Comparison of ENCODE assay signal across 27 cellular contexts in the genomic region with DNA sequence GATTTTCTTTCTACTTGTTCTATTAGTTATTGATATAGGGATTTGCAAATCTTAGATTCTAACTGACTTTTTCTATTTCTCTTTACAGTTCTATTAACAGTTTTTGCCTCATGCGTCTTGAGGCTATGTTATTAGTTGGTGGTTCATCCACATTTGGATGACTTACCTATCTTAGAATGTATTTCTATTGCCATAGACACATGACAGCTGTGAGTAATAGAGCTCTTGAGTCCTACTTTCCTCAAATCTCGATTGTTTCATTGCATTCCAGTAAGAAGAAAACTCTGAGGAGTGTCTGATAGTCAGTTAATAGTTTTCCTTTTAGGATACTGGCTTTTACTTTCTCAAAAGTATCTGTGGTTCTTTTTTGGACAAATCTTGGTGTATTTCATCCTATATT.
A peak's percentile ranks its signal among the peaks of the same experiment; 100 is the strongest.
DNase-seq lines count a peak whose midpoint lies in the region; ATAC-seq, FAIRE-seq and TF ChIP-seq lines count a peak whose summit lies in the region.
"Had no signal": no experiment of that assay in that cellular context is flagged by ENCODE, and none has a peak within 500 bp of the region (broad histone marks: within the 10 kb centered on the region; RNA-seq: fewer than 3 reads in every experiment).

No MANE protein-coding gene starts in this region.

- H2AK5ac ChIP-seq in mesenchymal stem cell (ENCODE audit: low read length, severe bottlenecking), result no peak overlapping the region

- no peaks in the 10 kb centered on the region for H3K9me3 Mint-ChIP-seq in chondrocyte (ENCODE audit: low read depth)
- H3K9me3 Mint-ChIP-seq in activated naive CD8-positive, alpha-beta T cell treated with anti-CD3 and anti-CD28 coated beads for 36 hours, result no peaks in the 10 kb centered on the region
- H3K9me3 Mint-ChIP-seq: effector memory CD8-positive, alpha-beta T cell; stimulated activated naive CD8-positive, alpha-beta T cell treated with anti-CD3 and anti-CD28 coated beads, Interleukin-15, amount 100 ng/mL, for 72 hours; T-helper 1 cell treated with Interleukin-12 subunit alpha and Interleukin-12 subunit beta and Interleukin-4 antibody, amounts not matched to agents 30 μg/mL and 1 μg/mL, for 36 hours had no signal

- H3K9me3 ChIP-seq in PC-3 (ENCODE audit: low read length) (0 out of 2 replicates have a peak, but pooled peaks cover 13% of the 10 kb centered on the region), mesenchymal stem cell (ENCODE audit: control insufficient read depth, low read length) (no peaks in the 10 kb centered on the region)
- H3K9me3 ChIP-seq: ovary, right lobe of liver had no signal

- no peak overlapping the region for H2BK12ac ChIP-seq in mesenchymal stem cell (ENCODE audit: low read length in 2 of 2)

- ATAC-seq in PC-3 (no peak), Right ventricle myocardium inferior (no peak), HG03097 (IDR thresholded peaks at IDR 0.05; ENCODE audit: low FRiP score, unreplicated experiment) (no peak)
- ATAC-seq: effector memory CD8-positive, alpha-beta T cell; right lobe of liver; stimulated activated naive CD8-positive, alpha-beta T cell treated with anti-CD3 and anti-CD28 coated beads, Interleukin-15, amount 100 ng/mL, for 72 hours had no signal

- no peaks in the 10 kb centered on the region for H3K36me3 ChIP-seq in PC-3 (ENCODE audit: low read depth, low read length)
- no peaks in the 10 kb centered on the region for H3K36me3 ChIP-seq in mesenchymal stem cell (ENCODE audit: control insufficient read depth in 1 of 2, insufficient read depth in 2 of 2, low read depth in 1 of 2, low read length in 2 of 2)
- H3K36me3 ChIP-seq: ovary, right lobe of liver had no signal

- peaks cover 58% of the 10 kb centered on the region for H3K4me1 Mint-ChIP-seq in chondrocyte (ENCODE audit: low read depth)
- H3K4me1 Mint-ChIP-seq in activated naive CD8-positive, alpha-beta T cell treated with anti-CD3 and anti-CD28 coated beads for 36 hours, result no peaks in the 10 kb centered on the region
- H3K4me1 Mint-ChIP-seq: CD4-positive, alpha-beta memory T cell; naive B cell; stimulated activated naive CD8-positive, alpha-beta T cell treated with anti-CD3 and anti-CD28 coated beads, Interleukin-15, amount 100 ng/mL, for 72 hours had no signal

- peak overlapping the region; percentile 78 for H3K27ac Mint-ChIP-seq in chondrocyte (ENCODE audit: unreplicated experiment)
- no peak overlapping the region for H3K27ac Mint-ChIP-seq in activated naive CD8-positive, alpha-beta T cell treated with anti-CD3 and anti-CD28 coated beads for 36 hours
- H3K27ac Mint-ChIP-seq: CD4-positive, alpha-beta memory T cell; effector memory CD8-positive, alpha-beta T cell; naive B cell; stimulated activated naive CD8-positive, alpha-beta T cell treated with anti-CD3 and anti-CD28 coated beads, Interleukin-15, amount 100 ng/mL, for 72 hours; T-helper 1 cell treated with Interleukin-12 subunit alpha and Interleukin-12 subunit beta and Interleukin-4 antibody, amounts not matched to agents 30 μg/mL and 1 μg/mL, for 36 hours; type B pancreatic cell had no signal

- CTCF ChIA-PET in PC-3 (lab: Charles Lee), result no interaction called here

- no peak overlapping the region for H2BK5ac ChIP-seq in mesenchymal stem cell (ENCODE audit: low read depth, low read length, poor library complexity, severe bottlenecking)

- 0% methylated on average over 1 of the region's 2 CpGs for WGBS in mesenchymal stem cell

- no peaks in the 10 kb centered on the region for H3K79me2 ChIP-seq in PC-3 (ENCODE audit: low read length)

- POLR2A ChIA-PET in PC-3 (lab: Charles Lee; ENCODE audit: unreplicated experiment), result no interaction called here

- H3K4me1 ChIP-seq in PC-3 (ENCODE audit: insufficient read depth, low read length) (peaks cover 20% of the 10 kb centered on the region; the same call in 1 of the 2 replicates), mesenchymal stem cell (ENCODE audit: control insufficient read depth, insufficient read depth, low read depth, low read length) (no peaks in the 10 kb centered on the region)
- H3K4me1 ChIP-seq: right lobe of liver had no signal

- H4K8ac ChIP-seq in mesenchymal stem cell (ENCODE audit: low read length), result no peak overlapping the region

- H3K9me2 ChIP-seq in PC-3 (replicated peaks; ENCODE audit: low read length), result no peaks in the 10 kb centered on the region

- no peak overlapping the region for H4K91ac ChIP-seq in mesenchymal stem cell (ENCODE audit: low read length)

- no peak overlapping the region for H3K18ac ChIP-seq in mesenchymal stem cell (ENCODE audit: low read depth in 1 of 2, low read length in 2 of 2)

- H3K27me3 ChIP-seq in PC-3 (ENCODE audit: low read length), result no peaks in the 10 kb centered on the region
- peaks cover 0 to under 1% of the 10 kb centered on the region in 2 experiments for H3K27me3 ChIP-seq in mesenchymal stem cell (ENCODE audit: control insufficient read depth in 1 of 2, insufficient read depth in 1 of 2, low read length in 2 of 2)
- H3K27me3 ChIP-seq: ovary, right lobe of liver had no signal

- no peaks in the 10 kb centered on the region for H3K36me3 Mint-ChIP-seq in chondrocyte (ENCODE audit: low read depth)
- no peaks in the 10 kb centered on the region for H3K36me3 Mint-ChIP-seq in activated naive CD8-positive, alpha-beta T cell treated with anti-CD3 and anti-CD28 coated beads for 36 hours
- H3K36me3 Mint-ChIP-seq: CD4-positive, alpha-beta memory T cell; naive B cell; type B pancreatic cell had no signal

- H3K14ac ChIP-seq in mesenchymal stem cell (ENCODE audit: low read length in 2 of 2), result no peak overlapping the region

- H4K20me1 ChIP-seq in PC-3 (ENCODE audit: low read length), result no peaks in the 10 kb centered on the region

- no peak overlapping the region for H2AFZ ChIP-seq in PC-3 (ENCODE audit: low read length)
- H2AFZ ChIP-seq in mesenchymal stem cell (ENCODE audit: low read depth, low read length), result no peak overlapping the region

- H3K4me3 ChIP-seq in AG09309 (ENCODE audit: control insufficient read depth, low read depth, low read length), result no peak overlapping the region
- no peak overlapping the region for H3K4me3 ChIP-seq in PC-3 (ENCODE audit: low read length)
- no peak overlapping the region for H3K4me3 ChIP-seq in mesenchymal stem cell (ENCODE audit: insufficient read depth in 1 of 2, low read depth in 1 of 2, low read length in 2 of 2)
- H3K4me3 ChIP-seq: ovary, right lobe of liver had no signal

- FAIRE-seq in H54 (lab: Jason Lieb, UNC), result no peak
- FAIRE-seq: keratinocyte had no signal

- H3K4me2 ChIP-seq in PC-3 (ENCODE audit: low read length) (no peak overlapping the region), mesenchymal stem cell (ENCODE audit: low read length, poor library complexity, severe bottlenecking) (no peak overlapping the region)

- no peak overlapping the region for H2BK15ac ChIP-seq in mesenchymal stem cell (ENCODE audit: low read depth, poor library complexity, severe bottlenecking)

- H3K23ac ChIP-seq in mesenchymal stem cell (ENCODE audit: low read length in 2 of 2), result no peak overlapping the region

- TF ChIP-seq CTCF in AG09309 (IDR thresholded peaks at IDR 0.05; ENCODE audit: control insufficient read depth, insufficient read depth, low read depth, low read length, missing control alignments) (no peak), PC-3 (conservative IDR thresholded peaks at IDR 0.05; ENCODE audit: low read depth, low read length) (no peak), chondrocyte (IDR thresholded peaks at IDR 0.05) (no peak)

- no peaks in the 10 kb centered on the region for H3K79me1 ChIP-seq in mesenchymal stem cell (replicated peaks; ENCODE audit: low read length, poor library complexity, severe bottlenecking)

- H3F3A ChIP-seq in PC-3 (ENCODE audit: low read length, unreplicated experiment), result no peaks in the 10 kb centered on the region

- H2BK120ac ChIP-seq in mesenchymal stem cell (ENCODE audit: low read depth, low read length), result no peak overlapping the region

- H3K4me3 Mint-ChIP-seq in chondrocyte (ENCODE audit: unreplicated experiment), result no peak overlapping the region
- H3K4me3 Mint-ChIP-seq in activated naive CD8-positive, alpha-beta T cell treated with anti-CD3 and anti-CD28 coated beads for 36 hours, result no peak overlapping the region
- H3K4me3 Mint-ChIP-seq: CD4-positive, alpha-beta memory T cell; effector memory CD8-positive, alpha-beta T cell; naive B cell; stimulated activated naive CD8-positive, alpha-beta T cell treated with anti-CD3 and anti-CD28 coated beads, Interleukin-15, amount 100 ng/mL, for 72 hours; T-helper 1 cell treated with Interleukin-12 subunit alpha and Interleukin-12 subunit beta and Interleukin-4 antibody, amounts not matched to agents 30 μg/mL and 1 μg/mL, for 36 hours; type B pancreatic cell had no signal

- BruUV-seq in PC-3 (replicated peaks; lab: Mats Ljungman, UMichigan), result no TSS peak

- intact Hi-C loops in PC-3 (cut with micrococcal nuclease) (no loop called here), Right ventricle myocardium inferior (cut with DNase I) (no loop called here)

- DNase-seq in AG09309 (ENCODE audit: low read depth), result peak; percentile 62
- peak; percentile 46 for DNase-seq in PC-3
- no peak for DNase-seq in chondrocyte (ENCODE audit: low spot score)
- peak; percentile 39 for DNase-seq in mesenchymal stem cell
- no peak for DNase-seq in Right ventricle myocardium inferior (ENCODE audit: missing footprints)
- no peak for DNase-seq in H54 (ENCODE audit: insufficient read length, low spot score)
- DNase-seq in activated naive CD8-positive, alpha-beta T cell treated with anti-CD3 and anti-CD28 coated beads for 36 hours, result no peak
- DNase-seq: activated gamma-delta T cell; amniotic stem cell; CD4-positive, alpha-beta memory T cell; cerebellar nuclear complex; DMS79; effector memory CD8-positive, alpha-beta T cell; foreskin melanocyte; hypothalamus; naive B cell; NCI-H1417 treated with DMSO at 0.1 percent for 48 hours; NCI-H526; ovary; right lobe of liver; SIG-M5; stimulated activated naive CD8-positive, alpha-beta T cell treated with anti-CD3 and anti-CD28 coated beads, Interleukin-15, amount 100 ng/mL, for 72 hours had no signal

- no peak overlapping the region for H3K4ac ChIP-seq in mesenchymal stem cell (ENCODE audit: low read depth in 1 of 2, low read length in 2 of 2)

- TF ChIP-seq POLR2A in H54 (IDR thresholded peaks at IDR 0.05; ENCODE audit: low read depth, low read length), result no peak

- H3K9ac ChIP-seq in PC-3 (ENCODE audit: low read length) (no peak overlapping the region), mesenchymal stem cell (ENCODE audit: low read length) (peak overlapping the region; percentile 57)

- no peaks in the 10 kb centered on the region for H3K27me3 Mint-ChIP-seq in chondrocyte (ENCODE audit: low read depth)
- H3K27me3 Mint-ChIP-seq in activated naive CD8-positive, alpha-beta T cell treated with anti-CD3 and anti-CD28 coated beads for 36 hours, result peaks cover 6% of the 10 kb centered on the region
- H3K27me3 Mint-ChIP-seq: stimulated activated naive CD8-positive, alpha-beta T cell treated with anti-CD3 and anti-CD28 coated beads, Interleukin-15, amount 100 ng/mL, for 72 hours had no signal

- H3K27ac ChIP-seq in PC-3 (ENCODE audit: low read length), result no peak overlapping the region
- H3K27ac ChIP-seq in mesenchymal stem cell (ENCODE audit: low read length, poor library complexity, severe bottlenecking), result no peak overlapping the region
- H3K27ac ChIP-seq: ovary, right lobe of liver, VCaP had no signal

Comparison
In these comparisons a context has a peak if more than half of its experiments do, and no peak if none do; other contexts are left out.
1. DNase-seq: peak in AG09309 (single experiment), PC-3 (single experiment) and mesenchymal stem cell (single experiment); none in chondrocyte (single experiment), Right ventricle myocardium inferior (single experiment), H54 (single experiment) and activated naive CD8-positive, alpha-beta T cell treated with anti-CD3 and anti-CD28 coated beads for 36 hours (single experiment).